1 cellular context compared by ENCODE assay signal in the genomic region with DNA sequence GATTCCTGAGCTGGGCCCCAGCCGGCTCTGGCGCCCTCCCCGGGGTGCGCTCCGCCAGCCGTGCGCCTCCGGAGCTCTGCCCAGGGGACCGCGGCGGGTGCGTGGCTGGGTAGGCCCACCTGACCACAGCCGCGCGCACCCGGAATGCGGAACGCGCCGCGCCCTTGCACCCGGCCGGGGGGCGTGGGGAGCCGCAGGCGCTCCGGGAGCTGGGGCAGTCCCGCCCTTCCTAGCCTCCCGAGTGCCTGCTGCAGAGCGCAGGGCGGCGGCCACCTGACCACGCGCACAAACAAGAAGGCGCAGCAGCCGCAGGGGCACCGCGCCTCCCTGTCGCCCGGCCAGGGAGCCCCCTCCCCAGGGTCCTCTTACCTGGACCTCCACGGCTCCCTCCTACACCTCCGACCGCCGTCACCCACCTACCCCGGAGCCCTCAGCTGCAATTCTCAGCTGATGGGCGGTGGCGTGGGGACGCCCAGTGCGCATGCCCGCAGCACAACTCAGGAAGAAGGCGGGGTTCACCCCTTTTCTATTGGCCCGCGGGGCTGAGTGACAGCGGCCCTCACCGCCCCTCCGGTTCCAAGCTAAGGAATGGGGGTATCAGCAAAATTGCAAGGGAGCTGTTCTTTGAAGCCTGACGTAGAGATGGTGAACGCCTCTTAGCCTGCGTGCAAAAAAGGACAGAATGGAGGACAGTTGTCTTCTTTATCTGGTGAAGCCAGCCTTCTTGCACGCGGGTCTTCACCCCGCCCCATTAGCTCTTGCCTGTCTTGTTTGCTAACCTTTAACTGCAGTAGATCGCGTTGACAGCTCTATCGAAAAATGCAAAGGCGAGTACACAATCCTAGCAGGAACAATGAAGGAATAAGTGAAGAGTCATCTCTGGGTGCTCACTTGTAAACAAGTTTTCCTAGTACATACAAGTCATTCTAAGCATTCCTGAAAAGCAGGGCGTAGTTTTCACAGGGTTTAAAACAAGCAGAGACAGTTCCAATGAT.
TF ChIP-seq lines count a peak whose summit lies in the region.

A gene with protein sequence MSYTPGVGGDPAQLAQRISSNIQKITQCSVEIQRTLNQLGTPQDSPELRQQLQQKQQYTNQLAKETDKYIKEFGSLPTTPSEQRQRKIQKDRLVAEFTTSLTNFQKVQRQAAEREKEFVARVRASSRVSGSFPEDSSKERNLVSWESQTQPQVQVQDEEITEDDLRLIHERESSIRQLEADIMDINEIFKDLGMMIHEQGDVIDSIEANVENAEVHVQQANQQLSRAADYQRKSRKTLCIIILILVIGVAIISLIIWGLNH (minus strand): TSS at position 479 of the 995 bp plus-strand sequence. CDS start 9,586 bp downstream, outside the sequence.

TF ChIP-seq in HepG2, 621 proteins besides CTCF, POLR2A, EP300 and RAD21 (continued from another document and continues in another):
- TF ChIP-seq, protein P1, sequence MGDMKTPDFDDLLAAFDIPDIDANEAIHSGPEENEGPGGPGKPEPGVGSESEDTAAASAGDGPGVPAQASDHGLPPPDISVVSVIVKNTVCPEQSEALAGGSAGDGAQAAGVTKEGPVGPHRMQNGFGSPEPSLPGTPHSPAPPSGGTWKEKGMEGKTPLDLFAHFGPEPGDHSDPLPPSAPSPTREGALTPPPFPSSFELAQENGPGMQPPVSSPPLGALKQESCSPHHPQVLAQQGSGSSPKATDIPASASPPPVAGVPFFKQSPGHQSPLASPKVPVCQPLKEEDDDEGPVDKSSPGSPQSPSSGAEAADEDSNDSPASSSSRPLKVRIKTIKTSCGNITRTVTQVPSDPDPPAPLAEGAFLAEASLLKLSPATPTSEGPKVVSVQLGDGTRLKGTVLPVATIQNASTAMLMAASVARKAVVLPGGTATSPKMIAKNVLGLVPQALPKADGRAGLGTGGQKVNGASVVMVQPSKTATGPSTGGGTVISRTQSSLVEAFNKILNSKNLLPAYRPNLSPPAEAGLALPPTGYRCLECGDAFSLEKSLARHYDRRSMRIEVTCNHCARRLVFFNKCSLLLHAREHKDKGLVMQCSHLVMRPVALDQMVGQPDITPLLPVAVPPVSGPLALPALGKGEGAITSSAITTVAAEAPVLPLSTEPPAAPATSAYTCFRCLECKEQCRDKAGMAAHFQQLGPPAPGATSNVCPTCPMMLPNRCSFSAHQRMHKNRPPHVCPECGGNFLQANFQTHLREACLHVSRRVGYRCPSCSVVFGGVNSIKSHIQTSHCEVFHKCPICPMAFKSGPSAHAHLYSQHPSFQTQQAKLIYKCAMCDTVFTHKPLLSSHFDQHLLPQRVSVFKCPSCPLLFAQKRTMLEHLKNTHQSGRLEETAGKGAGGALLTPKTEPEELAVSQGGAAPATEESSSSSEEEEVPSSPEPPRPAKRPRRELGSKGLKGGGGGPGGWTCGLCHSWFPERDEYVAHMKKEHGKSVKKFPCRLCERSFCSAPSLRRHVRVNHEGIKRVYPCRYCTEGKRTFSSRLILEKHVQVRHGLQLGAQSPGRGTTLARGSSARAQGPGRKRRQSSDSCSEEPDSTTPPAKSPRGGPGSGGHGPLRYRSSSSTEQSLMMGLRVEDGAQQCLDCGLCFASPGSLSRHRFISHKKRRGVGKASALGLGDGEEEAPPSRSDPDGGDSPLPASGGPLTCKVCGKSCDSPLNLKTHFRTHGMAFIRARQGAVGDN (CRISPR knock-in tag; IDR thresholded peaks at IDR 0.05) = peak; percentile 94
- peak; percentile 66; the same call in 1 of the 2 replicates for TF ChIP-seq REPIN1 (CRISPR knock-in tag; IDR thresholded peaks at IDR 0.05; ENCODE audit: borderline replicate concordance, low read depth)
- TF ChIP-seq ZC3H13 (CRISPR knock-in tag; IDR thresholded peaks at IDR 0.05) = no peak
- TF ChIP-seq, protein P2, sequence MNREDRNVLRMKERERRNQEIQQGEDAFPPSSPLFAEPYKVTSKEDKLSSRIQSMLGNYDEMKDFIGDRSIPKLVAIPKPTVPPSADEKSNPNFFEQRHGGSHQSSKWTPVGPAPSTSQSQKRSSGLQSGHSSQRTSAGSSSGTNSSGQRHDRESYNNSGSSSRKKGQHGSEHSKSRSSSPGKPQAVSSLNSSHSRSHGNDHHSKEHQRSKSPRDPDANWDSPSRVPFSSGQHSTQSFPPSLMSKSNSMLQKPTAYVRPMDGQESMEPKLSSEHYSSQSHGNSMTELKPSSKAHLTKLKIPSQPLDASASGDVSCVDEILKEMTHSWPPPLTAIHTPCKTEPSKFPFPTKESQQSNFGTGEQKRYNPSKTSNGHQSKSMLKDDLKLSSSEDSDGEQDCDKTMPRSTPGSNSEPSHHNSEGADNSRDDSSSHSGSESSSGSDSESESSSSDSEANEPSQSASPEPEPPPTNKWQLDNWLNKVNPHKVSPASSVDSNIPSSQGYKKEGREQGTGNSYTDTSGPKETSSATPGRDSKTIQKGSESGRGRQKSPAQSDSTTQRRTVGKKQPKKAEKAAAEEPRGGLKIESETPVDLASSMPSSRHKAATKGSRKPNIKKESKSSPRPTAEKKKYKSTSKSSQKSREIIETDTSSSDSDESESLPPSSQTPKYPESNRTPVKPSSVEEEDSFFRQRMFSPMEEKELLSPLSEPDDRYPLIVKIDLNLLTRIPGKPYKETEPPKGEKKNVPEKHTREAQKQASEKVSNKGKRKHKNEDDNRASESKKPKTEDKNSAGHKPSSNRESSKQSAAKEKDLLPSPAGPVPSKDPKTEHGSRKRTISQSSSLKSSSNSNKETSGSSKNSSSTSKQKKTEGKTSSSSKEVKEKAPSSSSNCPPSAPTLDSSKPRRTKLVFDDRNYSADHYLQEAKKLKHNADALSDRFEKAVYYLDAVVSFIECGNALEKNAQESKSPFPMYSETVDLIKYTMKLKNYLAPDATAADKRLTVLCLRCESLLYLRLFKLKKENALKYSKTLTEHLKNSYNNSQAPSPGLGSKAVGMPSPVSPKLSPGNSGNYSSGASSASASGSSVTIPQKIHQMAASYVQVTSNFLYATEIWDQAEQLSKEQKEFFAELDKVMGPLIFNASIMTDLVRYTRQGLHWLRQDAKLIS (CRISPR knock-in tag; IDR thresholded peaks at IDR 0.05) = no peak
- TF ChIP-seq CAMTA2 (CRISPR knock-in tag; IDR thresholded peaks at IDR 0.05; ENCODE audit: borderline replicate concordance) = peak; percentile 98; the same call in 1 of the 2 replicates
- TF ChIP-seq, protein P3, sequence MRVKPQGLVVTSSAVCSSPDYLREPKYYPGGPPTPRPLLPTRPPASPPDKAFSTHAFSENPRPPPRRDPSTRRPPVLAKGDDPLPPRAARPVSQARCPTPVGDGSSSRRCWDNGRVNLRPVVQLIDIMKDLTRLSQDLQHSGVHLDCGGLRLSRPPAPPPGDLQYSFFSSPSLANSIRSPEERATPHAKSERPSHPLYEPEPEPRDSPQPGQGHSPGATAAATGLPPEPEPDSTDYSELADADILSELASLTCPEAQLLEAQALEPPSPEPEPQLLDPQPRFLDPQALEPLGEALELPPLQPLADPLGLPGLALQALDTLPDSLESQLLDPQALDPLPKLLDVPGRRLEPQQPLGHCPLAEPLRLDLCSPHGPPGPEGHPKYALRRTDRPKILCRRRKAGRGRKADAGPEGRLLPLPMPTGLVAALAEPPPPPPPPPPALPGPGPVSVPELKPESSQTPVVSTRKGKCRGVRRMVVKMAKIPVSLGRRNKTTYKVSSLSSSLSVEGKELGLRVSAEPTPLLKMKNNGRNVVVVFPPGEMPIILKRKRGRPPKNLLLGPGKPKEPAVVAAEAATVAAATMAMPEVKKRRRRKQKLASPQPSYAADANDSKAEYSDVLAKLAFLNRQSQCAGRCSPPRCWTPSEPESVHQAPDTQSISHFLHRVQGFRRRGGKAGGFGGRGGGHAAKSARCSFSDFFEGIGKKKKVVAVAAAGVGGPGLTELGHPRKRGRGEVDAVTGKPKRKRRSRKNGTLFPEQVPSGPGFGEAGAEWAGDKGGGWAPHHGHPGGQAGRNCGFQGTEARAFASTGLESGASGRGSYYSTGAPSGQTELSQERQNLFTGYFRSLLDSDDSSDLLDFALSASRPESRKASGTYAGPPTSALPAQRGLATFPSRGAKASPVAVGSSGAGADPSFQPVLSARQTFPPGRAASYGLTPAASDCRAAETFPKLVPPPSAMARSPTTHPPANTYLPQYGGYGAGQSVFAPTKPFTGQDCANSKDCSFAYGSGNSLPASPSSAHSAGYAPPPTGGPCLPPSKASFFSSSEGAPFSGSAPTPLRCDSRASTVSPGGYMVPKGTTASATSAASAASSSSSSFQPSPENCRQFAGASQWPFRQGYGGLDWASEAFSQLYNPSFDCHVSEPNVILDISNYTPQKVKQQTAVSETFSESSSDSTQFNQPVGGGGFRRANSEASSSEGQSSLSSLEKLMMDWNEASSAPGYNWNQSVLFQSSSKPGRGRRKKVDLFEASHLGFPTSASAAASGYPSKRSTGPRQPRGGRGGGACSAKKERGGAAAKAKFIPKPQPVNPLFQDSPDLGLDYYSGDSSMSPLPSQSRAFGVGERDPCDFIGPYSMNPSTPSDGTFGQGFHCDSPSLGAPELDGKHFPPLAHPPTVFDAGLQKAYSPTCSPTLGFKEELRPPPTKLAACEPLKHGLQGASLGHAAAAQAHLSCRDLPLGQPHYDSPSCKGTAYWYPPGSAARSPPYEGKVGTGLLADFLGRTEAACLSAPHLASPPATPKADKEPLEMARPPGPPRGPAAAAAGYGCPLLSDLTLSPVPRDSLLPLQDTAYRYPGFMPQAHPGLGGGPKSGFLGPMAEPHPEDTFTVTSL (CRISPR knock-in tag; IDR thresholded peaks at IDR 0.05; ENCODE audit: borderline replicate concordance) = peak; percentile 25; the same call in 1 of the 2 replicates
- no peak for TF ChIP-seq POLR2AphosphoS2 (IDR thresholded peaks at IDR 0.05; ENCODE audit: low read depth, low read length)
- peak; percentile 23; the same call in 1 of the 2 replicates for TF ChIP-seq ZNF317 (CRISPR knock-in tag; IDR thresholded peaks at IDR 0.05)
- TF ChIP-seq PHF21A (CRISPR knock-in tag; IDR thresholded peaks at IDR 0.05) = peak; percentile 66
- peak; percentile 92 for TF ChIP-seq PHF8 (CRISPR knock-in tag; IDR thresholded peaks at IDR 0.05)
- peak; percentile 96 for TF ChIP-seq ZNF274 (CRISPR knock-in tag; IDR thresholded peaks at IDR 0.05)
- TF ChIP-seq MXD4 (CRISPR knock-in tag; IDR thresholded peaks at IDR 0.05) = peak; percentile 96
- no peak for TF ChIP-seq GZF1 (CRISPR knock-in tag; IDR thresholded peaks at IDR 0.05)
- peak; percentile 83 for TF ChIP-seq SPEN (CRISPR knock-in tag; IDR thresholded peaks at IDR 0.05; ENCODE audit: low read depth)
- TF ChIP-seq ZNF878 (CRISPR knock-in tag; IDR thresholded peaks at IDR 0.05) = peak; percentile 86; the same call in 1 of the 2 replicates
- TF ChIP-seq MBD4 (IDR thresholded peaks at IDR 0.05; ENCODE audit: borderline replicate concordance, low read length) = no peak
- peak; percentile 73; the same call in 1 of the 2 replicates for TF ChIP-seq ZNF234 (CRISPR knock-in tag; conservative IDR thresholded peaks at IDR 0.05)
- peak; percentile 87; the same call in 1 of the 2 replicates for TF ChIP-seq ZNF564 (CRISPR knock-in tag; IDR thresholded peaks at IDR 0.05)
- TF ChIP-seq, protein P4, sequence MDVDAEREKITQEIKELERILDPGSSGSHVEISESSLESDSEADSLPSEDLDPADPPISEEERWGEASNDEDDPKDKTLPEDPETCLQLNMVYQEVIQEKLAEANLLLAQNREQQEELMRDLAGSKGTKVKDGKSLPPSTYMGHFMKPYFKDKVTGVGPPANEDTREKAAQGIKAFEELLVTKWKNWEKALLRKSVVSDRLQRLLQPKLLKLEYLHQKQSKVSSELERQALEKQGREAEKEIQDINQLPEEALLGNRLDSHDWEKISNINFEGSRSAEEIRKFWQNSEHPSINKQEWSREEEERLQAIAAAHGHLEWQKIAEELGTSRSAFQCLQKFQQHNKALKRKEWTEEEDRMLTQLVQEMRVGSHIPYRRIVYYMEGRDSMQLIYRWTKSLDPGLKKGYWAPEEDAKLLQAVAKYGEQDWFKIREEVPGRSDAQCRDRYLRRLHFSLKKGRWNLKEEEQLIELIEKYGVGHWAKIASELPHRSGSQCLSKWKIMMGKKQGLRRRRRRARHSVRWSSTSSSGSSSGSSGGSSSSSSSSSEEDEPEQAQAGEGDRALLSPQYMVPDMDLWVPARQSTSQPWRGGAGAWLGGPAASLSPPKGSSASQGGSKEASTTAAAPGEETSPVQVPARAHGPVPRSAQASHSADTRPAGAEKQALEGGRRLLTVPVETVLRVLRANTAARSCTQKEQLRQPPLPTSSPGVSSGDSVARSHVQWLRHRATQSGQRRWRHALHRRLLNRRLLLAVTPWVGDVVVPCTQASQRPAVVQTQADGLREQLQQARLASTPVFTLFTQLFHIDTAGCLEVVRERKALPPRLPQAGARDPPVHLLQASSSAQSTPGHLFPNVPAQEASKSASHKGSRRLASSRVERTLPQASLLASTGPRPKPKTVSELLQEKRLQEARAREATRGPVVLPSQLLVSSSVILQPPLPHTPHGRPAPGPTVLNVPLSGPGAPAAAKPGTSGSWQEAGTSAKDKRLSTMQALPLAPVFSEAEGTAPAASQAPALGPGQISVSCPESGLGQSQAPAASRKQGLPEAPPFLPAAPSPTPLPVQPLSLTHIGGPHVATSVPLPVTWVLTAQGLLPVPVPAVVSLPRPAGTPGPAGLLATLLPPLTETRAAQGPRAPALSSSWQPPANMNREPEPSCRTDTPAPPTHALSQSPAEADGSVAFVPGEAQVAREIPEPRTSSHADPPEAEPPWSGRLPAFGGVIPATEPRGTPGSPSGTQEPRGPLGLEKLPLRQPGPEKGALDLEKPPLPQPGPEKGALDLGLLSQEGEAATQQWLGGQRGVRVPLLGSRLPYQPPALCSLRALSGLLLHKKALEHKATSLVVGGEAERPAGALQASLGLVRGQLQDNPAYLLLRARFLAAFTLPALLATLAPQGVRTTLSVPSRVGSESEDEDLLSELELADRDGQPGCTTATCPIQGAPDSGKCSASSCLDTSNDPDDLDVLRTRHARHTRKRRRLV (CRISPR knock-in tag; IDR thresholded peaks at IDR 0.05) = peak; percentile 87; the same call in 1 of the 2 replicates
- TF ChIP-seq, protein P5, sequence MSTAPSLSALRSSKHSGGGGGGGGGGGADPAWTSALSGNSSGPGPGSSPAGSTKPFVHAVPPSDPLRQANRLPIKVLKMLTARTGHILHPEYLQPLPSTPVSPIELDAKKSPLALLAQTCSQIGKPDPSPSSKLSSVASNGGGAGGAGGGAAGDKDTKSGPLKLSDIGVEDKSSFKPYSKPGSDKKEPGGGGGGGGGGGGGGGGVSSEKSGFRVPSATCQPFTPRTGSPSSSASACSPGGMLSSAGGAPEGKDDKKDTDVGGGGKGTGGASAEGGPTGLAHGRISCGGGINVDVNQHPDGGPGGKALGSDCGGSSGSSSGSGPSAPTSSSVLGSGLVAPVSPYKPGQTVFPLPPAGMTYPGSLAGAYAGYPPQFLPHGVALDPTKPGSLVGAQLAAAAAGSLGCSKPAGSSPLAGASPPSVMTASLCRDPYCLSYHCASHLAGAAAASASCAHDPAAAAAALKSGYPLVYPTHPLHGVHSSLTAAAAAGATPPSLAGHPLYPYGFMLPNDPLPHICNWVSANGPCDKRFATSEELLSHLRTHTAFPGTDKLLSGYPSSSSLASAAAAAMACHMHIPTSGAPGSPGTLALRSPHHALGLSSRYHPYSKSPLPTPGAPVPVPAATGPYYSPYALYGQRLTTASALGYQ (CRISPR knock-in tag; IDR thresholded peaks at IDR 0.05) = peak; percentile 80; the same call in 1 of the 2 replicates
- peak; percentile 68; the same call in 1 of the 2 replicates for TF ChIP-seq ZNF891 (CRISPR knock-in tag; IDR thresholded peaks at IDR 0.05)
- TF ChIP-seq, protein P6, sequence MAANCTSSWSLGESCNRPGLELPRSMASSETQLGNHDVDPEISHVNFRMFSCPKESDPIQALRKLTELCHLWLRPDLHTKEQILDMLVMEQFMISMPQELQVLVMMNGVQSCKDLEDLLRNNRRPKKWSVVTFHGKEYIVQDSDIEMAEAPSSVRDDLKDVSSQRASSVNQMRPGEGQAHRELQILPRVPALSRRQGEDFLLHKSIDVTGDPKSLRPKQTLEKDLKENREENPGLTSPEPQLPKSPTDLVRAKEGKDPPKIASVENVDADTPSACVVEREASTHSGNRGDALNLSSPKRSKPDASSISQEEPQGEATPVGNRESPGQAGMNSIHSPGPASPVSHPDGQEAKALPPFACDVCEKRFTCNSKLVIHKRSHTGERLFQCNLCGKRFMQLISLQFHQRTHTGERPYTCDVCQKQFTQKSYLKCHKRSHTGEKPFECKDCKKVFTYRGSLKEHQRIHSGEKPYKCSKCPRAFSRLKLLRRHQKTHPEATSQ (CRISPR knock-in tag; IDR thresholded peaks at IDR 0.05; ENCODE audit: borderline replicate concordance) = peak; percentile 66; the same call in 1 of the 2 replicates
- no peak for TF ChIP-seq PRMT3 (CRISPR knock-in tag; IDR thresholded peaks at IDR 0.05; ENCODE audit: borderline replicate concordance, low read depth)
- TF ChIP-seq ATRX (CRISPR knock-in tag; IDR thresholded peaks at IDR 0.05; ENCODE audit: borderline replicate concordance) = no peak
